ENCODE assay signal across 11 cellular contexts in genomic region chr19:39842693-39843435, GRCh38. TPM values are rescaled to one million over a fixed set of nuclear protein-coding genes. Genes with fewer than 3 reads are reported as not detected.
A peak's percentile ranks its signal among the peaks of the same experiment; 100 is the strongest.
DNase-seq lines count a peak whose midpoint lies in the region; ATAC-seq, FAIRE-seq and TF ChIP-seq lines count a peak whose summit lies in the region.
"Had no signal": no experiment of that assay in that cellular context is flagged by ENCODE, and none has a peak within 500 bp of the region (broad histone marks: within the 10 kb centered on the region; RNA-seq: fewer than 3 reads in every experiment).

No MANE protein-coding gene starts in this region.

- H3K9me3 ChIP-seq in BLaER1 treated with 17β-estradiol and CSF1 and Interleukin-3, amounts not matched to agents 10 nM and 100 nM (replicated peaks in 1 of 11) = no peaks in the 10 kb centered on the region
- H3K9me3 ChIP-seq in HEK293 (ENCODE audit: control insufficient read depth, insufficient read depth, low read depth, low read length) (no peaks in the 10 kb centered on the region), Caco-2 (no peaks in the 10 kb centered on the region)
- H3K9me3 ChIP-seq: upper lobe of left lung had no signal

- no peak for DNase-seq in naive thymus-derived CD8-positive, alpha-beta T cell
- no peak for DNase-seq in glomerular visceral epithelial cell (ENCODE audit: extremely low spot score)
- DNase-seq in HTR-8/SVneo (ENCODE audit: insufficient read length, low spot score) = no peak
- no peak for DNase-seq in Caco-2
- DNase-seq: DMS79 treated with DMSO at 0.1 percent for 48 hours; stimulated activated CD4-positive, alpha-beta T cell treated with anti-CD3 and anti-CD28 coated beads, Interleukin-4, amount 100 ng/mL, for 1 hour; upper lobe of left lung had no signal

- BruUV-seq in Caco-2 (replicated peaks; lab: Mats Ljungman, UMichigan) = no TSS peak

- H4K20me1 ChIP-seq in BLaER1 treated with 17β-estradiol and CSF1 and Interleukin-3, amounts not matched to agents 10 nM and 100 nM = peaks cover 7 to 82% (median 78%) of the 10 kb centered on the region in 11 experiments; a peak in 21 of 22 replicates

- H3K9ac ChIP-seq in BLaER1 treated with 17β-estradiol and CSF1 and Interleukin-3, amounts not matched to agents 10 nM and 100 nM = peak overlapping the region; percentile 2 to 51 (median 31); a peak in 16 of 22 replicates

- intact Hi-C loops in Caco-2 (cut with micrococcal nuclease; ENCODE audit: unreplicated experiment) = no loop called here

- H3K4me3 Mint-ChIP-seq in activated T-helper 17 cell treated with anti-CD3 and anti-CD28 coated beads, Interleukin-2, amount 50 U/mL, for 72 hours = peak overlapping the region; percentile 89
- H3K4me3 Mint-ChIP-seq in naive thymus-derived CD8-positive, alpha-beta T cell = peak overlapping the region in 4 of 10 donors; percentile 4 to 42 (median 18)
- H3K4me3 Mint-ChIP-seq in Caco-2 (ENCODE audit: unreplicated experiment) = no peak overlapping the region

- TF ChIP-seq CTCF in HEK293 (tag by site-specific recombination; IDR thresholded peaks at IDR 0.05) = no peak; the same call in 1 of the 2 replicates
- TF ChIP-seq CTCF in Caco-2 (IDR thresholded peaks at IDR 0.05; ENCODE audit: insufficient read depth in 1 of 2, low read depth in 1 of 2, low read length in 1 of 2, severe bottlenecking in 1 of 2, unreplicated experiment in 1 of 2) = no peak

- FAIRE-seq in HTR-8/SVneo (lab: Jason Lieb, UNC) = no peak

- H3K4me1 ChIP-seq in BLaER1 treated with 17β-estradiol and CSF1 and Interleukin-3, amounts not matched to agents 10 nM and 100 nM = peaks cover 39 to 51% (median 46%) of the 10 kb centered on the region in 10 experiments
- H3K4me1 ChIP-seq in HEK293 (ENCODE audit: control insufficient read depth, insufficient read depth, low read length) (peaks cover 52% of the 10 kb centered on the region), Caco-2 (peaks cover 20% of the 10 kb centered on the region)

- POLR2A ChIA-PET in HEK293 (lab: Yijun Ruan, JAX) = interaction anchor here (0.5 to 6.5 kb wide), 6 partner anchors 9 to 407 kb away, joined by 3 to 124 read pairs (median 4); partner anchors contain the start of genes DYRK1B, PSMC4 and RPS16
- POLR2A ChIA-PET in naive thymus-derived CD8-positive, alpha-beta T cell (lab: Charles Lee) = interaction anchor here (0.8 to 5.2 kb wide), 4 partner anchors 9 to 128 kb away, joined by 3 to 53 read pairs (median 4); partner anchors contain the start of genes DYRK1B and PSMC4
- POLR2A ChIA-PET in Caco-2 (lab: Charles Lee) = no interaction called here

- peak overlapping the region in 1 of 11 experiments; percentile 4; a peak in 1 of 22 replicates for H3K27ac ChIP-seq in BLaER1 treated with 17β-estradiol and CSF1 and Interleukin-3, amounts not matched to agents 10 nM and 100 nM
- peak overlapping the region; percentile 19; the same call in 1 of the 2 replicates for H3K27ac ChIP-seq in HEK293 (ENCODE audit: extremely low read depth, low read depth, low read length)

- peak overlapping the region; percentile 62 to 98 (median 92) for H3K4me2 ChIP-seq in BLaER1 treated with 17β-estradiol and CSF1 and Interleukin-3, amounts not matched to agents 10 nM and 100 nM

- no peak overlapping the region for H3K4me3 ChIP-seq in BLaER1 treated with 17β-estradiol and CSF1 and Interleukin-3, amounts not matched to agents 10 nM and 100 nM
- H3K4me3 ChIP-seq in HEK293 (ENCODE audit: low read depth, low read length) (no peak overlapping the region), Caco-2 (ENCODE audit: low read depth, low read length) (no peak overlapping the region)

- no peaks in the 10 kb centered on the region for H3K9me3 Mint-ChIP-seq in activated T-helper 17 cell treated with anti-CD3 and anti-CD28 coated beads, Interleukin-2, amount 50 U/mL, for 72 hours
- no peaks in the 10 kb centered on the region for H3K9me3 Mint-ChIP-seq in naive thymus-derived CD8-positive, alpha-beta T cell
- H3K9me3 Mint-ChIP-seq in Caco-2 (ENCODE audit: unreplicated experiment) = no peaks in the 10 kb centered on the region

- peaks cover 87% of the 10 kb centered on the region for H3K36me3 Mint-ChIP-seq in activated T-helper 17 cell treated with anti-CD3 and anti-CD28 coated beads, Interleukin-2, amount 50 U/mL, for 72 hours (ENCODE audit: low read depth)
- H3K36me3 Mint-ChIP-seq in naive thymus-derived CD8-positive, alpha-beta T cell = peaks cover 0 to 29% (median 3%) of the 10 kb centered on the region in 3 donors
- peaks cover 53% of the 10 kb centered on the region for H3K36me3 Mint-ChIP-seq in Caco-2 (ENCODE audit: insufficient read depth, unreplicated experiment)

- CTCF ChIA-PET in HEK293 (lab: Yijun Ruan, JAX) = interaction anchor here (0.7 to 7.8 kb wide), 34 partner anchors 7 to 367 kb away, joined by 3 to 237 read pairs (median 10); partner anchors contain the start of genes DYRK1B, EID2B and PSMC4
- CTCF ChIA-PET in Caco-2 (lab: Charles Lee) = interaction anchor here (0.6 to 1.0 kb wide), 3 partner anchors 50 to 390 kb away, joined by 4 to 8 read pairs (median 4); no protein-coding TSS in a partner anchor

- H3K27me3 ChIP-seq in BLaER1 treated with 17β-estradiol and CSF1 and Interleukin-3, amounts not matched to agents 10 nM and 100 nM = no peaks in the 10 kb centered on the region
- no peaks in the 10 kb centered on the region for H3K27me3 ChIP-seq in Caco-2 (replicated peaks; ENCODE audit: control insufficient read depth, insufficient read depth, low read length)
- H3K27me3 ChIP-seq: upper lobe of left lung had no signal

- H3K27me3 Mint-ChIP-seq in activated T-helper 17 cell treated with anti-CD3 and anti-CD28 coated beads, Interleukin-2, amount 50 U/mL, for 72 hours = no peaks in the 10 kb centered on the region
- no peaks in the 10 kb centered on the region for H3K27me3 Mint-ChIP-seq in naive thymus-derived CD8-positive, alpha-beta T cell
- H3K27me3 Mint-ChIP-seq in Caco-2 (ENCODE audit: insufficient read depth, unreplicated experiment) = no peaks in the 10 kb centered on the region

- peaks cover 24 to 44% (median 37%) of the 10 kb centered on the region in 11 experiments for H3K36me3 ChIP-seq in BLaER1 treated with 17β-estradiol and CSF1 and Interleukin-3, amounts not matched to agents 10 nM and 100 nM
- H3K36me3 ChIP-seq in HEK293 (ENCODE audit: control insufficient read depth in 2 of 2, insufficient read depth in 1 of 2, low read length in 2 of 2) (peaks cover 29 to 40% of the 10 kb centered on the region in 2 experiments), Caco-2 (ENCODE audit: control insufficient read depth, insufficient read depth, low read length) (peaks cover under 1% of the 10 kb centered on the region; the same call in 1 of the 2 replicates)

- ATAC-seq in activated T-helper 17 cell treated with anti-CD3 and anti-CD28 coated beads, Interleukin-2, amount 50 U/mL, for 72 hours (replicated peaks) = no peak
- no peak for ATAC-seq in naive thymus-derived CD8-positive, alpha-beta T cell
- ATAC-seq in GM19455 (IDR thresholded peaks at IDR 0.05; ENCODE audit: unreplicated experiment) = no peak

- peak overlapping the region; percentile 57 for H3K27ac Mint-ChIP-seq in activated T-helper 17 cell treated with anti-CD3 and anti-CD28 coated beads, Interleukin-2, amount 50 U/mL, for 72 hours
- H3K27ac Mint-ChIP-seq in naive thymus-derived CD8-positive, alpha-beta T cell = peak overlapping the region in 7 of 10 donors; percentile 19 to 83 (median 60)
- no peak overlapping the region for H3K27ac Mint-ChIP-seq in Caco-2 (ENCODE audit: unreplicated experiment)

- peaks cover 39% of the 10 kb centered on the region for H3K4me1 Mint-ChIP-seq in activated T-helper 17 cell treated with anti-CD3 and anti-CD28 coated beads, Interleukin-2, amount 50 U/mL, for 72 hours
- peaks cover 36 to 61% (median 51%) of the 10 kb centered on the region in 4 donors for H3K4me1 Mint-ChIP-seq in naive thymus-derived CD8-positive, alpha-beta T cell
- peaks cover 47% of the 10 kb centered on the region for H3K4me1 Mint-ChIP-seq in Caco-2 (ENCODE audit: low read depth, unreplicated experiment)

TF ChIP-seq in HEK293, 187 proteins besides CTCF, POLR2A, EP300 and RAD21 (continues in another document):
- 0 out of 2 replicates have a peak, but pooled peaks have one; percentile 42 for TF ChIP-seq ZBTB17 (tag by site-specific recombination; IDR thresholded peaks at IDR 0.05)
- 0 out of 2 replicates have a peak, but pooled peaks have one; percentile 5 for TF ChIP-seq ZNF394 (tag by site-specific recombination; IDR thresholded peaks at IDR 0.05; ENCODE audit: borderline replicate concordance)
- TF ChIP-seq ZNF549 (tag by site-specific recombination; IDR thresholded peaks at IDR 0.05) = no peak
- TF ChIP-seq ZNF148 (tag by site-specific recombination; IDR thresholded peaks at IDR 0.05; ENCODE audit: borderline replicate concordance) = no peak
- TF ChIP-seq KLF10 (tag by site-specific recombination; IDR thresholded peaks at IDR 0.05) = 0 out of 2 replicates have a peak, but pooled peaks have one; percentile 6
- TF ChIP-seq ZNF664 (tag by site-specific recombination; IDR thresholded peaks at IDR 0.05) = peak; percentile 95
- no peak for TF ChIP-seq ZNF473 (tag by site-specific recombination; IDR thresholded peaks at IDR 0.05)

RNA-seq across cellular contexts. Expression of gene FBL, which starts 3.3 kb away (rescaled TPM):
- 100 to 1,000 TPM; 513 to 639 TPM for total RNA-seq in activated T-helper 17 cell treated with anti-CD3 and anti-CD28 coated beads, Interleukin-2, amount 50 U/mL, for 72 hours
- total RNA-seq in naive thymus-derived CD8-positive, alpha-beta T cell = 100 to 1,000 TPM; 336 to 365 TPM
- 100 to 1,000 TPM; 231 to 246 (median 236) TPM for polyA plus RNA-seq in naive thymus-derived CD8-positive, alpha-beta T cell
- total RNA-seq in Caco-2 (2022) = 374 and 411 TPM in 2 replicates

RNA-seq across cellular contexts. Expression of gene DYRK1B, which starts 8.9 kb away (rescaled TPM):
- 10 to 100 TPM in 1 of 2 donors, 1 to 10 TPM in 1; 8.8 to 17.6 TPM for total RNA-seq in activated T-helper 17 cell treated with anti-CD3 and anti-CD28 coated beads, Interleukin-2, amount 50 U/mL, for 72 hours
- 10 to 100 TPM; 18.0 to 19.7 TPM for total RNA-seq in naive thymus-derived CD8-positive, alpha-beta T cell
- polyA plus RNA-seq in naive thymus-derived CD8-positive, alpha-beta T cell = 1 to 10 TPM; 5.2 to 6.2 (median 5.6) TPM
- 4.8 and 5.4 TPM in 2 replicates for total RNA-seq in Caco-2 (2022)
